ENCODE assay signal across 8 cellular contexts in the genomic region with DNA sequence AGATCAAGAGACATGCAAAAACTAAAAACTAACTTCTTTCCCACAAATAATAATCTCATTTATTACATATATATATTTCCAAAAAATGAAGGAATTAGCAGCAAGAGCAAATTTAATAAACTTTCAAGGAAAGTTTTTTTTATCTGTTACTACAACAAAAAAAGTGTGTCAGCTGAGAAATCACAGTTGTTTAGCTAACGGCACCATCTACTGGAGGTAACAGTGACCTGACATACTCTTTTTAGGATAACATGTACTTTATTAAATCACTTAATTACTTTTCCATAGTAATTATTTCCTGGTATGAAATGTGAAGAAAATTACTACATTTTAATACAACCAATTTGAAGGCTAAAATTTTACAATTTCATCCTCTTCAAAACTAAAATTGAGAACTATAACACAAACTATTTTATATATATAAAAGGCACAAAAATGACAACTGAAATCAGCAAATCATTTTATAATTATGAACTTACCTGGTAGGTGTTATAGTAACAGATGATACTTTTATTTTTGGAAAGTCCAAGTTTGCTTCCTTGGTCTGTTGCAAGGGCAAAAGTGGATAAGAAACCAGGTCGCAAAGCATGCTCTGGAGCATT. TPM values are rescaled to one million over a fixed set of nuclear protein-coding genes. Genes with fewer than 3 reads are reported as not detected.
A peak's percentile ranks its signal among the peaks of the same experiment; 100 is the strongest.
DNase-seq lines count a peak whose midpoint lies in the region; ATAC-seq, FAIRE-seq and TF ChIP-seq lines count a peak whose summit lies in the region.

No MANE protein-coding gene starts in this region.

- H3K4me2 ChIP-seq in MM.1S (ENCODE audit: low read depth, low read length) = no peak overlapping the region

- H4K20me1 ChIP-seq in MM.1S (ENCODE audit: insufficient read depth, low read length) = no peaks in the 10 kb centered on the region

- H3K4me1 ChIP-seq in MM.1S (ENCODE audit: low read length) (peaks cover 23% of the 10 kb centered on the region), kidney (ENCODE audit: control insufficient read depth in 1 of 2, insufficient read depth in 1 of 2, low read depth in 1 of 2, low read length in 2 of 2) (no peaks in the 10 kb centered on the region), gastrocnemius medialis (no peaks in the 10 kb centered on the region)

- H3K4me3 ChIP-seq in AG10803 (ENCODE audit: low read length) (no peak overlapping the region), GM06990 (replicated peaks; ENCODE audit: low read depth, low read length) (no peak overlapping the region), MM.1S (ENCODE audit: low read length) (no peak overlapping the region), kidney (ENCODE audit: low read length in 2 of 2) (no peak overlapping the region), gastrocnemius medialis (no peak overlapping the region)

- H3K27ac ChIP-seq in MM.1S (ENCODE audit: low read length) (no peak overlapping the region), kidney (ENCODE audit: low read depth in 2 of 2, low read length in 2 of 2) (no peak overlapping the region), gastrocnemius medialis (no peak overlapping the region)

- in situ Hi-C loops in gastrocnemius medialis (cut with MboI; ENCODE audit: low sequenced_read_pairs in 4 of 4) = no loop called here

- peaks cover 3% of the 10 kb centered on the region for H3K36me3 ChIP-seq in GM06990 (ENCODE audit: control insufficient read depth, insufficient read depth, low read length)
- 0 out of 2 replicates have a peak, but pooled peaks cover 5% of the 10 kb centered on the region for H3K36me3 ChIP-seq in MM.1S (replicated peaks; ENCODE audit: insufficient read depth, low read length)
- peaks cover 12 to 19% of the 10 kb centered on the region in 2 donors for H3K36me3 ChIP-seq in kidney (ENCODE audit: control insufficient read depth in 1 of 2, insufficient read depth in 2 of 2, low read length in 2 of 2)
- peaks cover 5 to 48% of the 10 kb centered on the region in 2 donors for H3K36me3 ChIP-seq in gastrocnemius medialis

- FAIRE-seq in kidney (lab: Jason Lieb, UNC) = peak; percentile 86

- H2AFZ ChIP-seq in MM.1S (ENCODE audit: low read length) = no peak overlapping the region

- H3K9me2 ChIP-seq in MM.1S (replicated peaks; ENCODE audit: insufficient read depth, low read length) = no peaks in the 10 kb centered on the region

- ATAC-seq in gastrocnemius medialis (no peak), GM19467 (IDR thresholded peaks at IDR 0.05; ENCODE audit: unreplicated experiment) (no peak)

- H3K79me2 ChIP-seq in MM.1S (ENCODE audit: low read length) = peaks cover 40% of the 10 kb centered on the region

- TF ChIP-seq POLR2A in gastrocnemius medialis (IDR thresholded peaks at IDR 0.05) = no peak

- no peaks in the 10 kb centered on the region for H3K9me3 ChIP-seq in MM.1S (replicated peaks; ENCODE audit: insufficient read depth, low read length)
- H3K9me3 ChIP-seq in kidney (ENCODE audit: control insufficient read depth in 1 of 2, low read length in 2 of 2) = no peaks in the 10 kb centered on the region
- no peaks in the 10 kb centered on the region for H3K9me3 ChIP-seq in gastrocnemius medialis

- intact Hi-C loops in kidney (cut with DNase I) = no loop called here
- intact Hi-C loops in gastrocnemius medialis (cut with DNase I; ENCODE audit: low total_unique reads) = no loop called here

- DNase-seq in AG10803 (ENCODE audit: low read depth) (peak; percentile 44), GM06990 (ENCODE audit: extremely low read depth, insufficient read length) (peak; percentile 36), MM.1S (peak; percentile 67), kidney (no peak), gastrocnemius medialis (no peak), NCI-H187 treated with DMSO at 0.1 percent for 48 hours (lab: John Stamatoyannopoulos, UW) (no peak)
- peak; percentile 12 for DNase-seq in activated CD4-positive, alpha-beta T cell treated with anti-CD3 and anti-CD28 coated beads, Interleukin-2, amount 50 U/mL, for 1 hour

- H3K9ac ChIP-seq in MM.1S (ENCODE audit: low read length) (no peak overlapping the region), kidney (ENCODE audit: low read length in 2 of 2) (no peak overlapping the region)

- peaks cover 14% of the 10 kb centered on the region for H3F3A ChIP-seq in MM.1S (ENCODE audit: insufficient read depth, low read length)

- H3K27me3 ChIP-seq in GM06990 (replicated peaks; ENCODE audit: control insufficient read depth, insufficient read depth, low read length) (no peaks in the 10 kb centered on the region), MM.1S (replicated peaks; ENCODE audit: insufficient read depth, low read length) (no peaks in the 10 kb centered on the region), gastrocnemius medialis (no peaks in the 10 kb centered on the region)

- TF ChIP-seq CTCF in AG10803 (conservative IDR thresholded peaks at IDR 0.05; ENCODE audit: low read length) (peak; percentile 59), GM06990 (IDR thresholded peaks at IDR 0.05; ENCODE audit: insufficient read depth, low read length, poor library complexity, severe bottlenecking) (peak; percentile 55), MM.1S (IDR thresholded peaks at IDR 0.05; ENCODE audit: low read length) (peak; percentile 64), kidney (IDR thresholded peaks at IDR 0.05; ENCODE audit: borderline replicate concordance, extremely low read depth, insufficient read depth) (peak; percentile 43), gastrocnemius medialis (IDR thresholded peaks at IDR 0.05 in 4 of 5, conservative IDR thresholded peaks at IDR 0.05 in 1 of 5) (peak in 1 of 5 experiments; percentile 27)

RNA-seq across cellular contexts. Expression of a gene that starts 9.1 kb away (rescaled TPM):
- total RNA-seq in kidney (46.5 TPM), gastrocnemius medialis (10 to 100 TPM; 20.8 to 31.1 (median 28.9) TPM)
- 71.1 TPM for polyA plus RNA-seq in kidney (ENCODE audit: insufficient read depth, low read depth, low replicate concordance)

Comparison
In these comparisons a context has a peak if more than half of its experiments do, and no peak if none do; other contexts are left out.
1. DNase-seq: peak in AG10803 (single experiment), GM06990 (single experiment), MM.1S (single experiment) and activated CD4-positive, alpha-beta T cell treated with anti-CD3 and anti-CD28 coated beads, Interleukin-2, amount 50 U/mL, for 1 hour (single experiment); none in kidney (single experiment), gastrocnemius medialis (0 of 2) and NCI-H187 treated with DMSO at 0.1 percent for 48 hours (single experiment).